Comparison of ENCODE assay signal across 8 cellular contexts in genomic region chr13:110444226-110444653, GRCh38.
DNase-seq lines count a peak whose midpoint lies in the region; ATAC-seq and TF ChIP-seq lines count a peak whose summit lies in the region.

No MANE protein-coding gene starts in this region.

- H3K9me3 Mint-ChIP-seq in nephron progenitor cell = no peaks in the 10 kb centered on the region
- no peaks in the 10 kb centered on the region for H3K9me3 Mint-ChIP-seq in effector memory CD8-positive, alpha-beta T cell

- TF ChIP-seq CTCF in GM12872 (IDR thresholded peaks at IDR 0.05; ENCODE audit: insufficient read depth, low read depth, low read length) (peak; percentile 50; the same call in 2 of the 3 replicates), nephron progenitor cell (IDR thresholded peaks at IDR 0.05) (no peak)

- peak; percentile 77 for DNase-seq in SW480 (ENCODE audit: low spot score)
- peak; percentile 70 for DNase-seq in myocyte (ENCODE audit: low read depth)
- no peak for DNase-seq in GOT3 (lab: John Stamatoyannopoulos, UW)
- no peak for DNase-seq in nephron progenitor cell
- DNase-seq in stimulated activated naive CD8-positive, alpha-beta T cell treated with anti-CD3 and anti-CD28 coated beads, Interleukin-15, Interleukin-2, amounts not matched to agents 100 U/mL and 50 U/mL, for 24 hours = no peak
- DNase-seq in effector memory CD8-positive, alpha-beta T cell = no peak

- peaks cover 60% of the 10 kb centered on the region for H3K36me3 Mint-ChIP-seq in nephron progenitor cell (ENCODE audit: low read depth)
- H3K36me3 Mint-ChIP-seq in effector memory CD8-positive, alpha-beta T cell (ENCODE audit: insufficient read depth) = no peaks in the 10 kb centered on the region

- no peaks in the 10 kb centered on the region for H3K27me3 Mint-ChIP-seq in nephron progenitor cell (ENCODE audit: low read depth, poor library complexity)
- H3K27me3 Mint-ChIP-seq in effector memory CD8-positive, alpha-beta T cell = peaks cover 8 to 69% of the 10 kb centered on the region in 2 donors

- peak; percentile 65 for ATAC-seq in HG02798 (IDR thresholded peaks at IDR 0.05; ENCODE audit: poor library complexity, unreplicated experiment)
- no peak for ATAC-seq in stimulated activated naive CD8-positive, alpha-beta T cell treated with anti-CD3 and anti-CD28 coated beads, Interleukin-15, Interleukin-2, amounts not matched to agents 100 U/mL and 50 U/mL, for 24 hours
- no peak for ATAC-seq in effector memory CD8-positive, alpha-beta T cell (replicated peaks)

- H3K4me1 Mint-ChIP-seq in nephron progenitor cell = peaks cover 44% of the 10 kb centered on the region
- H3K4me1 Mint-ChIP-seq in effector memory CD8-positive, alpha-beta T cell (ENCODE audit: low read depth in 2 of 2) = peaks cover 0 to 2% of the 10 kb centered on the region in 2 donors

- H3K27ac Mint-ChIP-seq in nephron progenitor cell = no peak overlapping the region
- H3K27ac Mint-ChIP-seq in effector memory CD8-positive, alpha-beta T cell = no peak overlapping the region

- no peak overlapping the region for H3K4me3 Mint-ChIP-seq in nephron progenitor cell
- H3K4me3 Mint-ChIP-seq in effector memory CD8-positive, alpha-beta T cell = no peak overlapping the region

Comparison
In these comparisons a context has a peak if more than half of its experiments do, and no peak if none do; other contexts are left out.
1. DNase-seq: peak in SW480 (single experiment) and myocyte (single experiment); none in GOT3 (single experiment), nephron progenitor cell (single experiment), stimulated activated naive CD8-positive, alpha-beta T cell treated with anti-CD3 and anti-CD28 coated beads, Interleukin-15, Interleukin-2, amounts not matched to agents 100 U/mL and 50 U/mL, for 24 hours (single experiment) and effector memory CD8-positive, alpha-beta T cell (0 of 3).